In the genomic region with DNA sequence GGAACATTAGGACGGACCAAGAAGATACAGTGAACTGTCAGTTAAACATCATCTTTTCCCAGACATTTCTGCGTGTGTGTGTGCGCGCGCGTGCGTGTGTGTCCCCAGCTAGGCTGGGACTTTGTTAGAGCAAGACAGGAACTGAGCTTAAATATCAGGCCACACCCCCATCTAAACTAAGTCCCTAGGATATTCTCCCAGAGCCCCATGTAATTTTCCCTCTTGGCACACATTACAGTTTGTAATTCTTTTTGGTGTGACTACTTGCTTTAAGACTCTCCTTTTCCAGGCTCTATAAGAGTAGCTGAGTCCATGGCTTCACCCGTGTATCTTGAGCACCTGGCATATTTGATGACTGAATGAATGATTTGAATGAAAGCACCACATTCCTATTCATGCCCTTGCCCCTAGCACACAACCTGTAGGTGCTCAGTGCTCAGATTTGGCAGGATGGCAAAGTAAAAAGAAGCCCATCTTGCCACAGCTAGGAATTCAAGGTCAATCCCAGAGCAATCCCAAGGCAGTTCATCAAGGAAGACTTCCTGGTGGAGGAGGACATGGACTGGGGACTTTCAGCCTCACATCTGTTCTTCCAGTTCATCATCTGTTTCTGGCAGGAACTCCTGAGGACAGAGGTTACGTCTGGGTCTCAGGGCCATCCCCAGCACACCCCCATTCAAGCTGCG, we compare ENCODE assay signal across 11 cellular contexts.
DNase-seq lines count a peak whose midpoint lies in the region; ATAC-seq and TF ChIP-seq lines count a peak whose summit lies in the region.
"Had no signal": no experiment of that assay in that cellular context is flagged by ENCODE, and none has a peak within 500 bp of the region (broad histone marks: within the 10 kb centered on the region; RNA-seq: fewer than 3 reads in every experiment).

No MANE protein-coding gene starts in this region.

- H3K36me3 ChIP-seq in heart left ventricle = no peaks in the 10 kb centered on the region
- H3K36me3 ChIP-seq in muscle layer of colon (ENCODE audit: insufficient read depth, low read length) = no peaks in the 10 kb centered on the region
- no peaks in the 10 kb centered on the region for H3K36me3 ChIP-seq in uterus
- H3K36me3 ChIP-seq in CD4-positive, alpha-beta memory T cell (ENCODE audit: insufficient read depth, low read length) = no peaks in the 10 kb centered on the region

- CTCF ChIA-PET in CD4-positive, alpha-beta memory T cell (lab: Charles Lee; ENCODE audit: partially characterized antibody) = interaction anchor here (1.2 to 1.4 kb wide), 2 partner anchors 33 to 289 kb away, joined by 3 read pairs; no protein-coding TSS in a partner anchor

- no peaks in the 10 kb centered on the region for H3K9me3 Mint-ChIP-seq in dendritic cell treated with granulocyte-macrophage colony-stimulating factor and Interleukin-4, amounts not matched to agents 40 ng/mL and 50 ng/mL, for 4 days
- H3K9me3 Mint-ChIP-seq in CD4-positive, alpha-beta memory T cell = peaks cover 0 to 12% (median 6%) of the 10 kb centered on the region in 8 donors
- H3K9me3 Mint-ChIP-seq: T-cell had no signal

- H3K9ac ChIP-seq in muscle layer of colon (ENCODE audit: low read length) = no peak overlapping the region

- no peaks in the 10 kb centered on the region for H3K27me3 Mint-ChIP-seq in dendritic cell treated with granulocyte-macrophage colony-stimulating factor and Interleukin-4, amounts not matched to agents 40 ng/mL and 50 ng/mL, for 4 days
- peaks cover 4 to 7% of the 10 kb centered on the region in 2 donors for H3K27me3 Mint-ChIP-seq in CD4-positive, alpha-beta memory T cell

- intact Hi-C loops in heart left ventricle (cut with DNase I) (no loop called here), Right ventricle myocardium inferior (cut with DNase I) (no loop called here), uterus (cut with DNase I; ENCODE audit: low total_unique reads) (no loop called here)
- intact Hi-C loops in dendritic cell treated with granulocyte-macrophage colony-stimulating factor and Interleukin-4, amounts not matched to agents 40 ng/mL and 50 ng/mL, for 4 days (cut with micrococcal nuclease) = loop anchor here (2.0 to 5.0 kb wide), 2 partner anchors 81 to 286 kb away; partner anchors contain the start of gene VEGFA
- intact Hi-C loops in CD4-positive, alpha-beta memory T cell (cut with micrococcal nuclease) = no loop called here

- peak overlapping the region; percentile 100 for H3K27ac Mint-ChIP-seq in dendritic cell treated with granulocyte-macrophage colony-stimulating factor and Interleukin-4, amounts not matched to agents 40 ng/mL and 50 ng/mL, for 4 days
- H3K27ac Mint-ChIP-seq in CD4-positive, alpha-beta memory T cell = no peak overlapping the region

- H3K9me3 ChIP-seq in heart left ventricle (peaks cover 0 to 5% (median 0%) of the 10 kb centered on the region in 12 donors), muscle layer of colon (ENCODE audit: low read length) (no peaks in the 10 kb centered on the region), uterus (no peaks in the 10 kb centered on the region)
- no peaks in the 10 kb centered on the region for H3K9me3 ChIP-seq in CD4-positive, alpha-beta memory T cell (ENCODE audit: control insufficient read depth in 1 of 2, low read length in 2 of 2)

- H3K4me3 Mint-ChIP-seq in dendritic cell treated with granulocyte-macrophage colony-stimulating factor and Interleukin-4, amounts not matched to agents 40 ng/mL and 50 ng/mL, for 4 days = peak overlapping the region; percentile 77
- no peak overlapping the region for H3K4me3 Mint-ChIP-seq in CD4-positive, alpha-beta memory T cell
- H3K4me3 Mint-ChIP-seq: T-cell had no signal

- POLR2A ChIA-PET in CD4-positive, alpha-beta memory T cell (lab: Charles Lee; ENCODE audit: partially characterized antibody) = no interaction called here

- ATAC-seq in heart left ventricle (no peak), Right ventricle myocardium inferior (no peak), GM18505 (IDR thresholded peaks at IDR 0.05; ENCODE audit: unreplicated experiment) (no peak), esophagus mucosa (no peak)

- no peaks in the 10 kb centered on the region for H3K36me3 Mint-ChIP-seq in dendritic cell treated with granulocyte-macrophage colony-stimulating factor and Interleukin-4, amounts not matched to agents 40 ng/mL and 50 ng/mL, for 4 days (ENCODE audit: low read depth)
- H3K36me3 Mint-ChIP-seq in CD4-positive, alpha-beta memory T cell = no peaks in the 10 kb centered on the region
- H3K36me3 Mint-ChIP-seq: T-cell had no signal

- no peaks in the 10 kb centered on the region for H3K27me3 ChIP-seq in heart left ventricle
- H3K27me3 ChIP-seq in muscle layer of colon (ENCODE audit: control insufficient read depth in 1 of 2, insufficient read depth in 2 of 2, low read length in 2 of 2) = no peaks in the 10 kb centered on the region
- no peaks in the 10 kb centered on the region for H3K27me3 ChIP-seq in uterus
- H3K27me3 ChIP-seq in CD4-positive, alpha-beta memory T cell (ENCODE audit: insufficient read depth, low read length) = no peaks in the 10 kb centered on the region

- H3K4me1 Mint-ChIP-seq in dendritic cell treated with granulocyte-macrophage colony-stimulating factor and Interleukin-4, amounts not matched to agents 40 ng/mL and 50 ng/mL, for 4 days (ENCODE audit: low read depth) = peaks cover 84% of the 10 kb centered on the region
- H3K4me1 Mint-ChIP-seq in CD4-positive, alpha-beta memory T cell = peaks cover 0 to 4% (median 0%) of the 10 kb centered on the region in 4 donors
- H3K4me1 Mint-ChIP-seq: T-cell had no signal

- TF ChIP-seq CTCF in heart left ventricle (IDR thresholded peaks at IDR 0.05) = no peak
- TF ChIP-seq CTCF in uterus (IDR thresholded peaks at IDR 0.05) = no peak

- DNase-seq in heart left ventricle (no peak), Right ventricle myocardium inferior (ENCODE audit: missing footprints) (no peak), uterus (no peak)
- no peak for DNase-seq in CD4-positive, alpha-beta memory T cell
- DNase-seq: activated CD8-positive, alpha-beta memory T cell treated with anti-CD3 and anti-CD28 coated beads, Interleukin-2, amount 50 U/mL, for 4 hours; cerebellar nuclear complex had no signal

- H3K27ac ChIP-seq in heart left ventricle (peak overlapping the region in 11 of 12 donors; percentile 1 to 93 (median 77)), muscle layer of colon (ENCODE audit: low read depth, low read length) (peak overlapping the region; percentile 31), uterus (peak overlapping the region; percentile 84 to 87)
- no peak overlapping the region for H3K27ac ChIP-seq in CD4-positive, alpha-beta memory T cell (ENCODE audit: low read depth, low read length)

- WGBS in heart left ventricle, 4 donors = 69 to 74% (median 71%) methylated on average over 10 of the region's 10 CpGs

- peaks cover 7 to 87% (median 56%) of the 10 kb centered on the region in 12 donors for H3K4me1 ChIP-seq in heart left ventricle
- H3K4me1 ChIP-seq in muscle layer of colon (ENCODE audit: insufficient read depth, low read length) = peaks cover 50% of the 10 kb centered on the region
- peaks cover 7 to 10% of the 10 kb centered on the region in 2 donors for H3K4me1 ChIP-seq in uterus
- peaks cover 5% of the 10 kb centered on the region for H3K4me1 ChIP-seq in CD4-positive, alpha-beta memory T cell (ENCODE audit: insufficient read depth, low read length)

- TF ChIP-seq POLR2A in heart left ventricle (IDR thresholded peaks at IDR 0.05) (no peak), uterus (IDR thresholded peaks at IDR 0.05) (no peak), GM18505 (IDR thresholded peaks at IDR 0.05; ENCODE audit: borderline replicate concordance, extremely low read depth, insufficient read depth, insufficient read length) (no peak)

- H3K4me3 ChIP-seq in heart left ventricle (peak overlapping the region in 1 of 12 donors; percentile 8), muscle layer of colon (ENCODE audit: low read depth in 1 of 2, low read length in 2 of 2) (no peak overlapping the region), uterus (no peak overlapping the region)
- H3K4me3 ChIP-seq in CD4-positive, alpha-beta memory T cell (ENCODE audit: low read length in 2 of 2) = no peak overlapping the region
